31 cellular contexts compared by ENCODE assay signal in genomic region chr11:10663365-10663764, GRCh38. TPM values are rescaled to one million over a fixed set of nuclear protein-coding genes. Genes with fewer than 3 reads are reported as not detected.
DNase-seq lines count a peak whose midpoint lies in the region; ATAC-seq and TF ChIP-seq lines count a peak whose summit lies in the region.
"Had no signal": no experiment of that assay in that cellular context is flagged by ENCODE, and none has a peak within 500 bp of the region (broad histone marks: within the 10 kb centered on the region; RNA-seq: fewer than 3 reads in every experiment).

No MANE protein-coding gene starts in this region.

- no peaks in the 10 kb centered on the region for H3K9me3 ChIP-seq in BLaER1 treated with 17β-estradiol and CSF1 and Interleukin-3, amounts not matched to agents 10 nM and 100 nM (replicated peaks in 1 of 11)
- H3K9me3 ChIP-seq in MM.1S (replicated peaks; ENCODE audit: insufficient read depth, low read length) (no peaks in the 10 kb centered on the region), thoracic aorta (no peaks in the 10 kb centered on the region)
- H3K9me3 ChIP-seq: testis had no signal

- TF ChIP-seq CTCF in MM.1S (IDR thresholded peaks at IDR 0.05; ENCODE audit: low read length) (no peak), thoracic aorta (IDR thresholded peaks at IDR 0.05) (no peak)

- no peaks in the 10 kb centered on the region for H3K27me3 ChIP-seq in BLaER1 treated with 17β-estradiol and CSF1 and Interleukin-3, amounts not matched to agents 10 nM and 100 nM
- H3K27me3 ChIP-seq in MM.1S (replicated peaks; ENCODE audit: insufficient read depth, low read length) = no peaks in the 10 kb centered on the region
- no peaks in the 10 kb centered on the region for H3K27me3 ChIP-seq in thoracic aorta (replicated peaks; ENCODE audit: insufficient read depth)
- H3K27me3 ChIP-seq: testis had no signal

- peaks cover 28 to 41% (median 30%) of the 10 kb centered on the region in 10 experiments for H3K4me1 ChIP-seq in BLaER1 treated with 17β-estradiol and CSF1 and Interleukin-3, amounts not matched to agents 10 nM and 100 nM
- H3K4me1 ChIP-seq in MM.1S (ENCODE audit: low read length) (peaks cover 18% of the 10 kb centered on the region), thoracic aorta (ENCODE audit: control insufficient read depth in 1 of 2, low read depth in 2 of 2) (peaks cover 82 to 97% of the 10 kb centered on the region in 2 donors)

- H3K9me2 ChIP-seq in MM.1S (replicated peaks; ENCODE audit: insufficient read depth, low read length) = no peaks in the 10 kb centered on the region

- no peaks in the 10 kb centered on the region for H3K79me2 ChIP-seq in MM.1S (ENCODE audit: low read length)

- DNase-seq in MM.1S (peak; percentile 33), islet precursor cell (peak; percentile 37), thoracic aorta (ENCODE audit: low spot score) (no peak), cerebellar nuclear complex (lab: John Stamatoyannopoulos, UW) (no peak), NCI-H774 (lab: John Stamatoyannopoulos, UW) (no peak)
- no peak for DNase-seq in NK-92 treated with Interleukin-12 subunit alpha and Interleukin-12 subunit beta, amount 100 ng/mL, for 24 hours (lab: John Stamatoyannopoulos, UW)
- DNase-seq: activated CD4-positive, alpha-beta T cell treated with anti-CD3 and anti-CD28 coated beads for 4 hours; activated CD8-positive, alpha-beta T cell treated with anti-CD3 and anti-CD28 coated beads, Interleukin-2, amount 10 ng/mL, durations not matched to agents 7 days and 5 days; activated effector memory CD4-positive, alpha-beta T cell treated with Interleukin-2 at 50 U/mL for 16 hours; activated T-cell treated with anti-CD3 and anti-CD28 coated beads for 4 hours; caudate nucleus; DMS153; endodermal cell; foreskin fibroblast; natural killer cell; NCI-H1436 treated with DMSO at 0.1 percent for 48 hours; NCI-H2081 treated with DMSO at 0.1 percent for 48 hours; NCI-H2227 treated with DMSO at 0.1 percent for 48 hours; NCI-H526 treated with DMSO at 0.1 percent for 48 hours; occipital lobe; SIG-M5; small intestine; stimulated activated naive B cell treated with anti-CD40 and anti-IgM and Interleukin-4, amounts not matched to agents 10 μg/mL and 1 μg/mL and 100 μg/mL, for 72 hours; SW 1271; T-helper 9 cell; testis; WERI-Rb-1 had no signal

- no peak overlapping the region for H2AFZ ChIP-seq in MM.1S (ENCODE audit: low read length)

- no peak overlapping the region for H3K9ac ChIP-seq in BLaER1 treated with 17β-estradiol and CSF1 and Interleukin-3, amounts not matched to agents 10 nM and 100 nM
- no peak overlapping the region for H3K9ac ChIP-seq in MM.1S (ENCODE audit: low read length)

- H3K4me3 ChIP-seq in BLaER1 treated with 17β-estradiol and CSF1 and Interleukin-3, amounts not matched to agents 10 nM and 100 nM = no peak overlapping the region
- H3K4me3 ChIP-seq in MM.1S (ENCODE audit: low read length) (no peak overlapping the region), thoracic aorta (no peak overlapping the region)
- H3K4me3 ChIP-seq: GM12878, lung, testis had no signal

- H3F3A ChIP-seq in MM.1S (ENCODE audit: insufficient read depth, low read length) = no peaks in the 10 kb centered on the region

- peak overlapping the region in 9 of 11 experiments; percentile 50 to 64 (median 54); a peak in 18 of 22 replicates for H3K4me2 ChIP-seq in BLaER1 treated with 17β-estradiol and CSF1 and Interleukin-3, amounts not matched to agents 10 nM and 100 nM
- H3K4me2 ChIP-seq in MM.1S (ENCODE audit: low read depth, low read length) = no peak overlapping the region

- no peaks in the 10 kb centered on the region for H3K36me3 ChIP-seq in BLaER1 treated with 17β-estradiol and CSF1 and Interleukin-3, amounts not matched to agents 10 nM and 100 nM
- H3K36me3 ChIP-seq in MM.1S (replicated peaks; ENCODE audit: insufficient read depth, low read length) = no peaks in the 10 kb centered on the region
- no peaks in the 10 kb centered on the region for H3K36me3 ChIP-seq in thoracic aorta
- H3K36me3 ChIP-seq: WERI-Rb-1 had no signal

- ATAC-seq in thoracic aorta (ENCODE audit: insufficient number of reproducible peaks, low FRiP score, low read depth) (no peak), GM21737 (IDR thresholded peaks at IDR 0.05; ENCODE audit: unreplicated experiment) (no peak)
- ATAC-seq: activated CD8-positive, alpha-beta T cell treated with anti-CD3 and anti-CD28 coated beads, Interleukin-2, amount 10 ng/mL, durations not matched to agents 7 days and 5 days; GM12878; natural killer cell had no signal

- peak overlapping the region in 2 of 11 experiments; percentile 5 to 39; a peak in 3 of 22 replicates for H3K27ac ChIP-seq in BLaER1 treated with 17β-estradiol and CSF1 and Interleukin-3, amounts not matched to agents 10 nM and 100 nM
- H3K27ac ChIP-seq in MM.1S (ENCODE audit: low read length) = no peak overlapping the region
- peak overlapping the region; percentile 90 to 94 for H3K27ac ChIP-seq in thoracic aorta
- H3K27ac ChIP-seq: WERI-Rb-1 had no signal

- no peaks in the 10 kb centered on the region for H4K20me1 ChIP-seq in BLaER1 treated with 17β-estradiol and CSF1 and Interleukin-3, amounts not matched to agents 10 nM and 100 nM
- no peaks in the 10 kb centered on the region for H4K20me1 ChIP-seq in MM.1S (ENCODE audit: insufficient read depth, low read length)

RNA-seq across cellular contexts. Expression of gene IRAG1, which starts 30.2 kb away (rescaled TPM):
- 100 to 1,000 TPM; 281 to 393 TPM for total RNA-seq in thoracic aorta
- total RNA-seq: activated CD8-positive, alpha-beta T cell treated with anti-CD3 and anti-CD28 coated beads, Interleukin-2, amount 10 ng/mL, durations not matched to agents 7 days and 5 days had no signal

Comparison
In these comparisons a context has a peak if more than half of its experiments do, and no peak if none do; other contexts are left out.
1. DNase-seq: peak in MM.1S (single experiment) and islet precursor cell (single experiment); none in thoracic aorta (single experiment), NK-92 treated with Interleukin-12 subunit alpha and Interleukin-12 subunit beta, amount 100 ng/mL, for 24 hours (single experiment), cerebellar nuclear complex (0 of 2) and NCI-H774 (single experiment).